1 cellular context compared by ENCODE assay signal in the genomic region with DNA sequence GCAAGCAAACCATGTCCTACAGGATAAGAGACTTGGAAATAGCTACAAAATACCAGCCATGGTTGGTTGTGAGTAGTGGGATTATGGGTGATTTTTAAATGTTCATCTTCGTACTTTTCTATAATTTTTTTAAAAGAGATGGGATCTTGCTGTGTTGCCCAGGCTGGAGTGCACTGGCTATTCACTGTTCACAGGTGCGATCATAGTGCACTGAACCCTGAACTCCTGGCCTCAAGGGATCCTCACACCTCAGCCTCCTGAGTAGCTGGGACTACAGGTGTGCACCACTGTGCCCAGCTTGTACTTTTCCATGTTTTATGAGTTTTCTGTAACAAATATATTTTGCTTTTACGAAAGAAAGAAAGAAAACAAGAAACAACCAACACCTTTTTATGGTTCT.
A peak's percentile ranks its signal among the peaks of the same experiment; 100 is the strongest.
TF ChIP-seq lines count a peak whose summit lies in the region.

No MANE protein-coding gene starts in this region.

TF ChIP-seq in HepG2, 621 proteins besides CTCF, POLR2A, EP300 and RAD21:
- TF ChIP-seq JDP2 (CRISPR knock-in tag; IDR thresholded peaks at IDR 0.05; ENCODE audit: borderline replicate concordance) (no peak), ZNF121 (CRISPR knock-in tag; IDR thresholded peaks at IDR 0.05) (0 out of 2 replicates have a peak, but pooled peaks have one; percentile 15), FOXP1 (IDR thresholded peaks at IDR 0.05) (no peak), FOXP1 (CRISPR knock-in tag; IDR thresholded peaks at IDR 0.05) (no peak)
